ENCODE assay signal across 1 cellular context in genomic region chr7:40538281-40538680, GRCh38.
A peak's percentile ranks its signal among the peaks of the same experiment; 100 is the strongest.
TF ChIP-seq lines count a peak whose summit lies in the region.

No MANE protein-coding gene starts in this region.

TF ChIP-seq in SK-N-SH, 30 proteins besides CTCF, POLR2A, EP300 and RAD21 (continued from another document):
- TF ChIP-seq MEF2A (IDR thresholded peaks at IDR 0.05; ENCODE audit: borderline replicate concordance, low read depth) (peak; percentile 55; the same call in 1 of the 2 replicates), CHD2 (IDR thresholded peaks at IDR 0.05; ENCODE audit: low read length, partially characterized antibody) (no peak), REST (IDR thresholded peaks at IDR 0.05; ENCODE audit: low read depth, low read length) (no peak), SMC3 (IDR thresholded peaks at IDR 0.05; ENCODE audit: low read depth, low read length) (no peak), FOXJ3 (CRISPR knock-in tag; IDR thresholded peaks at IDR 0.05) (no peak), TEAD4 (IDR thresholded peaks at IDR 0.05; ENCODE audit: borderline replicate concordance, insufficient read depth) (0 out of 2 replicates have a peak, but pooled peaks have one; percentile 25), GATA2 (CRISPR knock-in tag; IDR thresholded peaks at IDR 0.05) (no peak), TAF1 (IDR thresholded peaks at IDR 0.05; ENCODE audit: borderline replicate concordance, low read depth, low read length) (0 out of 2 replicates have a peak, but pooled peaks have one; percentile 17), NFIC (IDR thresholded peaks at IDR 0.05; ENCODE audit: borderline replicate concordance) (no peak; the same call in 1 of the 2 replicates), GABPA (IDR thresholded peaks at IDR 0.05; ENCODE audit: low read depth) (no peak), YY1 (IDR thresholded peaks at IDR 0.05; ENCODE audit: low read depth) (no peak)
- TF ChIP-seq, protein P1, sequence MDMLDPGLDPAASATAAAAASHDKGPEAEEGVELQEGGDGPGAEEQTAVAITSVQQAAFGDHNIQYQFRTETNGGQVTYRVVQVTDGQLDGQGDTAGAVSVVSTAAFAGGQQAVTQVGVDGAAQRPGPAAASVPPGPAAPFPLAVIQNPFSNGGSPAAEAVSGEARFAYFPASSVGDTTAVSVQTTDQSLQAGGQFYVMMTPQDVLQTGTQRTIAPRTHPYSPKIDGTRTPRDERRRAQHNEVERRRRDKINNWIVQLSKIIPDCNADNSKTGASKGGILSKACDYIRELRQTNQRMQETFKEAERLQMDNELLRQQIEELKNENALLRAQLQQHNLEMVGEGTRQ (IDR thresholded peaks at IDR 0.05; ENCODE audit: borderline replicate concordance, low read depth, low read length), result no peak
- TF ChIP-seq, protein P2, sequence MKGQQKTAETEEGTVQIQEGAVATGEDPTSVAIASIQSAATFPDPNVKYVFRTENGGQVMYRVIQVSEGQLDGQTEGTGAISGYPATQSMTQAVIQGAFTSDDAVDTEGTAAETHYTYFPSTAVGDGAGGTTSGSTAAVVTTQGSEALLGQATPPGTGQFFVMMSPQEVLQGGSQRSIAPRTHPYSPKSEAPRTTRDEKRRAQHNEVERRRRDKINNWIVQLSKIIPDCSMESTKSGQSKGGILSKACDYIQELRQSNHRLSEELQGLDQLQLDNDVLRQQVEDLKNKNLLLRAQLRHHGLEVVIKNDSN (IDR thresholded peaks at IDR 0.05; ENCODE audit: borderline replicate concordance, low read depth), result no peak
